In genomic region chr1:182447660-182448059, GRCh38 we compare ENCODE assay signal across 10 cellular contexts. TPM values are rescaled to one million over a fixed set of nuclear protein-coding genes. Genes with fewer than 3 reads are reported as not detected.
"Had no signal": no experiment of that assay in that cellular context is flagged by ENCODE, and none has a peak within 500 bp of the region (broad histone marks: within the 10 kb centered on the region; RNA-seq: fewer than 3 reads in every experiment).

No MANE protein-coding gene starts in this region.

- H3K4me3 ChIP-seq: GM23248, K562 had no signal

- H2AFZ ChIP-seq: GM23248 had no signal

- FAIRE-seq: K562 had no signal

- H3K9ac ChIP-seq: GM23248 had no signal

- ATAC-seq: K562 had no signal

- H3K27ac ChIP-seq: GM23248, HL-60 had no signal

- DNase-seq: GM23248, GOT3, H7, HCEC 1CT, IMR-90, KG1 had no signal

RNA-seq across cellular contexts. Expression of gene RGSL1, which starts 2.3 kb away (rescaled TPM):
- total RNA-seq: GM23248, H4, H7, IMR-90, K562 had no signal
- polyA plus RNA-seq: GM23248, IMR-90 had no signal

RNA-seq across cellular contexts. Expression of gene TEDDM1, which starts 47.2 kb away (rescaled TPM):
- total RNA-seq: GM23248, H4, H7, HT1080, IMR-90, K562 had no signal
- polyA plus RNA-seq: GM23248, IMR-90, K562 had no signal
